7 cellular contexts compared by ENCODE assay signal in genomic region chr16:21525956-21526922, GRCh38.
A peak's percentile ranks its signal among the peaks of the same experiment; 100 is the strongest.
DNase-seq lines count a peak whose midpoint lies in the region; ATAC-seq and TF ChIP-seq lines count a peak whose summit lies in the region.
"Not testable (repeated sequence)": the region's sequence is repeated elsewhere in the genome, so short reads cannot be mapped to it uniquely, and the experiment has no call there.

No MANE protein-coding gene starts in this region.

- not testable (repeated sequence) for H3K4me1 ChIP-seq in SK-N-SH (ENCODE audit: control insufficient read depth in 1 of 2, insufficient read depth in 2 of 2, low read depth in 1 of 2, low read length in 1 of 2); left lung
- peaks cover 44% of the 10 kb centered on the region for H3K4me1 ChIP-seq in neuron (ENCODE audit: insufficient read depth, low read length)

- CTCF ChIA-PET in SK-N-SH (lab: Yijun Ruan, JAX), result interaction anchor here (0.6 to 1.8 kb wide), 3 partner anchors 16 to 129 kb away, joined by 3 to 4 read pairs (median 3); no protein-coding TSS in a partner anchor

- not testable (repeated sequence) for H4K20me1 ChIP-seq in SK-N-SH (ENCODE audit: insufficient read depth)

- peaks cover 12% of the 10 kb centered on the region for H3K4me1 Mint-ChIP-seq in chondrocyte (ENCODE audit: low read depth)

- not testable (repeated sequence) for H3K9ac ChIP-seq in SK-N-SH

- not testable (repeated sequence) for H3K27me3 ChIP-seq in SK-N-SH (ENCODE audit: insufficient read depth); left lung; neuron (ENCODE audit: insufficient read depth, low read length)

- POLR2A ChIA-PET in SK-N-SH (lab: Yijun Ruan, JAX), result not testable (repeated sequence)

- H3K9me3 ChIP-seq in SK-N-SH; left lung; neuron (ENCODE audit: low read length): not testable (repeated sequence)

- not testable (repeated sequence) for H3K4me2 ChIP-seq in SK-N-SH

- H3K27ac ChIP-seq in SK-N-SH (ENCODE audit: low read depth in 2 of 2, low read length in 1 of 2); left lung: not testable (repeated sequence)

- not testable (repeated sequence) for H3K79me2 ChIP-seq in SK-N-SH (ENCODE audit: insufficient read depth)

- intact Hi-C loops in left lung (cut with DNase I), result not testable (repeated sequence)

- H3K27me3 Mint-ChIP-seq in chondrocyte (ENCODE audit: low read depth), result not testable (repeated sequence)

- peaks cover 12% of the 10 kb centered on the region for H3F3A ChIP-seq in SK-N-SH (replicated peaks; ENCODE audit: insufficient read depth)

- TF ChIP-seq RAD21 in SK-N-SH (IDR thresholded peaks at IDR 0.05; ENCODE audit: low read length), result not testable (repeated sequence)

- H3K27ac Mint-ChIP-seq in chondrocyte (ENCODE audit: unreplicated experiment), result not testable (repeated sequence)

- not testable (repeated sequence) for H2AFZ ChIP-seq in SK-N-SH (ENCODE audit: low read depth)
- peak overlapping the region; percentile 17 for H2AFZ ChIP-seq in neuron (ENCODE audit: low read depth, low read length)

- H3K9me2 ChIP-seq in SK-N-SH, result not testable (repeated sequence)

- H3K36me3 ChIP-seq in SK-N-SH (replicated peaks in 1 of 2; ENCODE audit: control insufficient read depth in 1 of 2, insufficient read depth in 2 of 2, low read length in 1 of 2); left lung; neuron (ENCODE audit: insufficient read depth, low read length): not testable (repeated sequence)

- not testable (repeated sequence) for TF ChIP-seq CTCF in SK-N-SH (IDR thresholded peaks at IDR 0.05); chondrocyte (IDR thresholded peaks at IDR 0.05); left lung (IDR thresholded peaks at IDR 0.05)

- H3K9me3 Mint-ChIP-seq in chondrocyte (ENCODE audit: low read depth), result not testable (repeated sequence)

- DNase-seq in ELF-1 (ENCODE audit: low read depth, low spot score) (peak; percentile 66), NCI-H1105 (lab: John Stamatoyannopoulos, UW) (peak; percentile 81), NCI-H510A treated with DMSO at 0.1 percent for 48 hours (lab: John Stamatoyannopoulos, UW) (peak; percentile 82), SK-N-SH (peak; percentile 31), chondrocyte (ENCODE audit: low spot score) (peak; percentile 94), left lung (peak; percentile 29 to 68)

- WGBS in SK-N-SH (ENCODE audit: low lambda C conversion rate), result 87% methylated on average over 21 of the region's 21 CpGs

- H3K36me3 Mint-ChIP-seq in chondrocyte (ENCODE audit: low read depth), result not testable (repeated sequence)

- not testable (repeated sequence) for H3K4me3 ChIP-seq in SK-N-SH (ENCODE audit: low read depth in 2 of 2, low read length in 1 of 2); left lung; neuron (ENCODE audit: low read length)

- H3K4me3 Mint-ChIP-seq in chondrocyte (ENCODE audit: unreplicated experiment), result not testable (repeated sequence)

- not testable (repeated sequence) for ATAC-seq in left lung

- not testable (repeated sequence) for TF ChIP-seq EP300 in SK-N-SH (IDR thresholded peaks at IDR 0.05; ENCODE audit: borderline replicate concordance in 1 of 2, low read depth in 1 of 2, low read length in 1 of 2)

Comparison
In these comparisons a context has a peak if more than half of its experiments do, and no peak if none do; other contexts are left out.
1. DNase-seq: peak in every context shown above with its lines; median percentile 94 in chondrocyte; 82 in NCI-H510A treated with DMSO at 0.1 percent for 48 hours; 81 in NCI-H1105; 66 in ELF-1; 48 in left lung; 31 in SK-N-SH.